In the genomic region with DNA sequence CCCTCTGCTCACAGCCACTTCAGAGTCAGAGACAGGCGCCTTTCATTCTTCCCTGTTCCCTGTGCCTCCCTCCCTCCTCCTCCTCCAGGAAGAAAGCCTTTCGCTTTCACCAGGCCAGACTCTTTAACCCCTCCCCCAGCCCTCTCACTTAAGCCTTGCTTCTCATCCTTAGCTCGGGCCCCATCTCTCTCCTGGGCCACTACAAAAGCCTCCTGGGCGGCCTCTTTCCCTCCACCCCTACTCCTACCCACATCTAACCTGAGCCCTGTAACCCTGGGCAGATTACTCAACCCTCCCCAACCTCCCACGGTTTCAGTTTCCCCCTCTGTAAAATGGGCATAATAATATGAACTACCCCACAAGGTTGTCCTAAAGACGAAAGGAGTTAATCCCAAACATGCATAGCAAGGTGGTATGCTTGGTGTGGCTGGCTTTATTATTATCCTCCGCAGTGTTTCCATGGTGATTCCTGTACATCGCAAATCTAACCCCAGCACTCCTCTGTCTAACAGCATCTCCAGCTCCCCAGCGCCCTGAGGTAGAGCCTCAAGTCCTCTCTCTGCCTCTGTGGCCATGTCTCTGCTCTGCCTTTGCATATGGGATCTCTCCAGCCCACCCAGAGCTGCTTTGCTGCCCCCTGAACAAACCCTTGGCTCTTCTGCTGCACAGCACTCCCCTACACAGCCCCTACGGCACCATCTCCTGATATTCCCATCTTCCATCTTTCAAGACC, we compare ENCODE assay signal across 21 cellular contexts. TPM values are rescaled to one million over a fixed set of nuclear protein-coding genes. Genes with fewer than 3 reads are reported as not detected.
DNase-seq lines count a peak whose midpoint lies in the region; ATAC-seq and TF ChIP-seq lines count a peak whose summit lies in the region.
"Had no signal": no experiment of that assay in that cellular context is flagged by ENCODE, and none has a peak within 500 bp of the region (broad histone marks: within the 10 kb centered on the region; RNA-seq: fewer than 3 reads in every experiment).

No MANE protein-coding gene starts in this region.

- no peaks in the 10 kb centered on the region for H3K79me2 ChIP-seq in PC-3 (ENCODE audit: low read length)
- H3K79me2 ChIP-seq: hepatocyte had no signal

- H3K36me3 ChIP-seq in BE2C (no peaks in the 10 kb centered on the region), PC-3 (ENCODE audit: low read depth, low read length) (no peaks in the 10 kb centered on the region)
- H3K36me3 ChIP-seq: cardiac muscle cell had no signal

- H3K9me3 ChIP-seq in BE2C (no peaks in the 10 kb centered on the region), PC-3 (ENCODE audit: low read length) (no peaks in the 10 kb centered on the region)

- H3F3A ChIP-seq in PC-3 (ENCODE audit: low read length, unreplicated experiment), result no peaks in the 10 kb centered on the region

- H3K27ac ChIP-seq in PC-3 (ENCODE audit: low read length), result no peak overlapping the region
- H3K27ac ChIP-seq: cardiac muscle cell, hepatocyte, KMS-11, skin epidermis had no signal

- no peak overlapping the region for H2AFZ ChIP-seq in PC-3 (ENCODE audit: low read length)
- H2AFZ ChIP-seq: hepatocyte had no signal

- H3K36me3 Mint-ChIP-seq in activated CD4-positive, alpha-beta memory T cell treated with anti-CD3 and anti-CD28 coated beads for 36 hours, result no peaks in the 10 kb centered on the region
- peaks cover 11% of the 10 kb centered on the region for H3K36me3 Mint-ChIP-seq in glutamatergic neuron (ENCODE audit: unreplicated experiment)
- H3K36me3 Mint-ChIP-seq: activated naive CD4-positive, alpha-beta T cell treated with anti-CD3 and anti-CD28 coated beads, Interleukin-2, amount 50 U/mL, for 24 hours had no signal

- POLR2A ChIA-PET in activated CD4-positive, alpha-beta memory T cell treated with anti-CD3 and anti-CD28 coated beads for 36 hours (lab: Charles Lee), result no interaction called here
- POLR2A ChIA-PET in PC-3 (lab: Charles Lee; ENCODE audit: unreplicated experiment), result no interaction called here

- no peaks in the 10 kb centered on the region for H3K9me2 ChIP-seq in PC-3 (replicated peaks; ENCODE audit: low read length)

- DNase-seq in stimulated activated CD4-positive, alpha-beta T cell treated with anti-CD3 and anti-CD28 coated beads, Interleukin-12 subunit alpha, Interleukin-12 subunit beta, amount 100 ng/mL, for 48 hours (ENCODE audit: low read depth in 2 of 3, low spot score in 1 of 3), result peak in 2 of 3 donors; percentile 16 to 26
- DNase-seq in stimulated activated CD4-positive, alpha-beta T cell treated with anti-CD3 and anti-CD28 coated beads, Interleukin-4, amount 100 ng/mL, for 1 hour, result no peak
- peak; percentile 49 for DNase-seq in activated CD4-positive, alpha-beta memory T cell treated with anti-CD3 and anti-CD28 coated beads for 36 hours
- DNase-seq in glutamatergic neuron, result no peak
- DNase-seq in stimulated activated naive CD8-positive, alpha-beta T cell treated with anti-CD3 and anti-CD28 coated beads, Interleukin-15, amount 100 ng/mL, for 72 hours, result peak in 1 of 2 donors; percentile 32
- no peak for DNase-seq in BE2C
- DNase-seq in SIG-M5 (lab: John Stamatoyannopoulos, UW), result no peak
- no peak for DNase-seq in PC-3
- DNase-seq: activated CD4-positive, alpha-beta T cell treated with anti-CD3 and anti-CD28 coated beads, Interleukin-2, amount 50 U/mL, for 4 hours; effector memory CD4-positive, alpha-beta T cell; NCI-H1105; NCI-H2171 treated with DMSO at 0.1 percent for 48 hours; SHP77 treated with DMSO at 0.1 percent for 48 hours had no signal

- H4K20me1 ChIP-seq in PC-3 (ENCODE audit: low read length), result no peaks in the 10 kb centered on the region

- H3K4me1 ChIP-seq in BE2C (no peaks in the 10 kb centered on the region), PC-3 (ENCODE audit: insufficient read depth, low read length) (peaks cover 4% of the 10 kb centered on the region)

- peak; percentile 89 for ATAC-seq in stimulated activated naive CD8-positive, alpha-beta T cell treated with anti-CD3 and anti-CD28 coated beads, Interleukin-15, amount 100 ng/mL, for 72 hours
- ATAC-seq in PC-3, result no peak

- no peak for TF ChIP-seq CTCF in glutamatergic neuron (IDR thresholded peaks at IDR 0.05; ENCODE audit: partially characterized antibody, unreplicated experiment)
- no peak for TF ChIP-seq CTCF in BE2C (IDR thresholded peaks at IDR 0.05; ENCODE audit: low read depth, low read length)
- no peak for TF ChIP-seq CTCF in PC-3 (conservative IDR thresholded peaks at IDR 0.05; ENCODE audit: low read depth, low read length)

- H3K4me3 ChIP-seq in BE2C (ENCODE audit: low read depth, low read length) (no peak overlapping the region), PC-3 (ENCODE audit: low read length) (no peak overlapping the region)
- H3K4me3 ChIP-seq: cardiac muscle cell, hepatocyte, skin epidermis had no signal

- intact Hi-C loops in activated CD4-positive, alpha-beta memory T cell treated with anti-CD3 and anti-CD28 coated beads for 36 hours (cut with micrococcal nuclease), result no loop called here
- intact Hi-C loops in PC-3 (cut with micrococcal nuclease), result no loop called here

- H3K9me3 Mint-ChIP-seq in activated CD4-positive, alpha-beta memory T cell treated with anti-CD3 and anti-CD28 coated beads for 36 hours, result no peaks in the 10 kb centered on the region
- H3K9me3 Mint-ChIP-seq in glutamatergic neuron (ENCODE audit: unreplicated experiment), result peaks cover 12% of the 10 kb centered on the region
- H3K9me3 Mint-ChIP-seq in stimulated activated naive CD8-positive, alpha-beta T cell treated with anti-CD3 and anti-CD28 coated beads, Interleukin-15, amount 100 ng/mL, for 72 hours, result no peaks in the 10 kb centered on the region
- H3K9me3 Mint-ChIP-seq: activated naive CD4-positive, alpha-beta T cell treated with anti-CD3 and anti-CD28 coated beads, Interleukin-2, amount 50 U/mL, for 24 hours had no signal

- CTCF ChIA-PET in activated CD4-positive, alpha-beta memory T cell treated with anti-CD3 and anti-CD28 coated beads for 36 hours (lab: Charles Lee), result interaction anchor here (2.6 kb wide), 1 partner anchor 10 kb away, joined by 14 read pairs; no protein-coding TSS in a partner anchor
- CTCF ChIA-PET in PC-3 (lab: Charles Lee), result no interaction called here

- no peak overlapping the region for H3K4me3 Mint-ChIP-seq in activated CD4-positive, alpha-beta memory T cell treated with anti-CD3 and anti-CD28 coated beads for 36 hours
- H3K4me3 Mint-ChIP-seq in glutamatergic neuron (ENCODE audit: unreplicated experiment), result no peak overlapping the region
- H3K4me3 Mint-ChIP-seq in stimulated activated naive CD8-positive, alpha-beta T cell treated with anti-CD3 and anti-CD28 coated beads, Interleukin-15, amount 100 ng/mL, for 72 hours, result no peak overlapping the region
- H3K4me3 Mint-ChIP-seq: activated naive CD4-positive, alpha-beta T cell treated with anti-CD3 and anti-CD28 coated beads, Interleukin-2, amount 50 U/mL, for 24 hours had no signal

- H3K27me3 ChIP-seq in BE2C (no peaks in the 10 kb centered on the region), PC-3 (ENCODE audit: low read length) (no peaks in the 10 kb centered on the region)
- H3K27me3 ChIP-seq: cardiac muscle cell, hepatocyte had no signal

- H3K27me3 Mint-ChIP-seq in activated CD4-positive, alpha-beta memory T cell treated with anti-CD3 and anti-CD28 coated beads for 36 hours, result peaks cover 2% of the 10 kb centered on the region
- H3K27me3 Mint-ChIP-seq in glutamatergic neuron (ENCODE audit: unreplicated experiment), result peaks cover 14% of the 10 kb centered on the region
- no peaks in the 10 kb centered on the region for H3K27me3 Mint-ChIP-seq in stimulated activated naive CD8-positive, alpha-beta T cell treated with anti-CD3 and anti-CD28 coated beads, Interleukin-15, amount 100 ng/mL, for 72 hours
- H3K27me3 Mint-ChIP-seq: activated naive CD4-positive, alpha-beta T cell treated with anti-CD3 and anti-CD28 coated beads, Interleukin-2, amount 50 U/mL, for 24 hours had no signal

- H3K27ac Mint-ChIP-seq in activated CD4-positive, alpha-beta memory T cell treated with anti-CD3 and anti-CD28 coated beads for 36 hours, result no peak overlapping the region
- H3K27ac Mint-ChIP-seq in glutamatergic neuron (ENCODE audit: unreplicated experiment), result peak overlapping the region; percentile 28
- H3K27ac Mint-ChIP-seq in stimulated activated naive CD8-positive, alpha-beta T cell treated with anti-CD3 and anti-CD28 coated beads, Interleukin-15, amount 100 ng/mL, for 72 hours, result peak overlapping the region in 1 of 2 donors; percentile 8
- H3K27ac Mint-ChIP-seq: activated naive CD4-positive, alpha-beta T cell treated with anti-CD3 and anti-CD28 coated beads, Interleukin-2, amount 50 U/mL, for 24 hours had no signal

- BruUV-seq in PC-3 (replicated peaks; lab: Mats Ljungman, UMichigan), result no TSS peak

- peaks cover 19% of the 10 kb centered on the region for H3K4me1 Mint-ChIP-seq in activated CD4-positive, alpha-beta memory T cell treated with anti-CD3 and anti-CD28 coated beads for 36 hours (ENCODE audit: low read depth)
- peaks cover 5% of the 10 kb centered on the region for H3K4me1 Mint-ChIP-seq in glutamatergic neuron (ENCODE audit: low read depth, unreplicated experiment)
- H3K4me1 Mint-ChIP-seq in stimulated activated naive CD8-positive, alpha-beta T cell treated with anti-CD3 and anti-CD28 coated beads, Interleukin-15, amount 100 ng/mL, for 72 hours, result peaks cover 21% of the 10 kb centered on the region

- no peak overlapping the region for H3K9ac ChIP-seq in PC-3 (ENCODE audit: low read length)
- H3K9ac ChIP-seq: KMS-11 had no signal

- no peak overlapping the region for H3K4me2 ChIP-seq in PC-3 (ENCODE audit: low read length)
- H3K4me2 ChIP-seq: hepatocyte, KMS-11 had no signal

RNA-seq across cellular contexts. Expression of a gene that starts 17.7 kb away (rescaled TPM):
- 10 to 100 TPM; 16.7 to 16.9 TPM for total RNA-seq in activated CD4-positive, alpha-beta memory T cell treated with anti-CD3 and anti-CD28 coated beads for 36 hours
- total RNA-seq in glutamatergic neuron (ENCODE audit: unreplicated experiment) (28.4 TPM), PC-3 (2014; rRNA removed) (67.6 and 88.6 TPM in 2 replicates)
- polyA plus RNA-seq in BE2C (2012; ENCODE audit: insufficient read depth, insufficient read length, low read depth), result 5.6 TPM

RNA-seq across cellular contexts. Expression of a gene that starts 27.0 kb away (rescaled TPM):
- not detected for total RNA-seq in activated CD4-positive, alpha-beta memory T cell treated with anti-CD3 and anti-CD28 coated beads for 36 hours
- total RNA-seq in glutamatergic neuron (ENCODE audit: unreplicated experiment), result 0.76 TPM
- not detected for polyA plus RNA-seq in BE2C (2012; ENCODE audit: insufficient read depth, insufficient read length, low read depth)
- not detected in 2 replicates for total RNA-seq in PC-3 (2014; rRNA removed)
- total RNA-seq: cardiac muscle cell, hepatocyte, myocyte, posterior vena cava, subcutaneous adipose tissue had no signal
- polyA plus RNA-seq: cardiac muscle cell, hepatocyte had no signal

Comparison
In these comparisons a context has a peak if more than half of its experiments do, and no peak if none do; other contexts are left out.
1. DNase-seq: peak in stimulated activated CD4-positive, alpha-beta T cell treated with anti-CD3 and anti-CD28 coated beads, Interleukin-12 subunit alpha, Interleukin-12 subunit beta, amount 100 ng/mL, for 48 hours (2 of 3) and activated CD4-positive, alpha-beta memory T cell treated with anti-CD3 and anti-CD28 coated beads for 36 hours (single experiment); none in stimulated activated CD4-positive, alpha-beta T cell treated with anti-CD3 and anti-CD28 coated beads, Interleukin-4, amount 100 ng/mL, for 1 hour (single experiment), glutamatergic neuron (single experiment), BE2C (single experiment), SIG-M5 (single experiment) and PC-3 (single experiment).